ENCODE assay signal across 1 cellular context in genomic region chr3:9879830-9880549, GRCh38.
TF ChIP-seq lines count a peak whose summit lies in the region.

Gene CIDEC (minus strand): TSS chr3:9880253. CDS start chr3:9878486, 1,767 bp downstream.

TF ChIP-seq in GM23338, 12 proteins besides CTCF, POLR2A, EP300 and RAD21:
- TF ChIP-seq ZNF462 (CRISPR knock-in tag; IDR thresholded peaks at IDR 0.05) (no peak), EZH2 (IDR thresholded peaks at IDR 0.05; ENCODE audit: low read depth, unreplicated experiment) (no peak), EZH2phosphoT487 (IDR thresholded peaks at IDR 0.05; ENCODE audit: unreplicated experiment) (no peak), JUNB (IDR thresholded peaks at IDR 0.05; ENCODE audit: unreplicated experiment) (no peak), STAT1 (IDR thresholded peaks at IDR 0.05; ENCODE audit: unreplicated experiment) (no peak), REST (IDR thresholded peaks at IDR 0.05; ENCODE audit: unreplicated experiment) (no peak), ZNF331 (CRISPR knock-in tag; IDR thresholded peaks at IDR 0.05; ENCODE audit: low read depth) (no peak), CREB1 (CRISPR knock-in tag; IDR thresholded peaks at IDR 0.05; ENCODE audit: low read depth) (no peak), NANOG (IDR thresholded peaks at IDR 0.05; ENCODE audit: borderline replicate concordance) (no peak), ZNF114 (CRISPR knock-in tag; IDR thresholded peaks at IDR 0.05) (no peak), POLR2AphosphoS5 (IDR thresholded peaks at IDR 0.05; ENCODE audit: low read depth) (no peak), ETS1 (IDR thresholded peaks at IDR 0.05) (no peak)
